ENCODE assay signal across 14 cellular contexts in genomic region chr10:28263136-28263857, GRCh38. TPM values are rescaled to one million over a fixed set of nuclear protein-coding genes. Genes with fewer than 3 reads are reported as not detected.
DNase-seq lines count a peak whose midpoint lies in the region; ATAC-seq lines count a peak whose summit lies in the region.
"Had no signal": no experiment of that assay in that cellular context is flagged by ENCODE, and none has a peak within 500 bp of the region (broad histone marks: within the 10 kb centered on the region; RNA-seq: fewer than 3 reads in every experiment).

No MANE protein-coding gene starts in this region.

- no peaks in the 10 kb centered on the region for H3K27me3 Mint-ChIP-seq in CD4-positive, alpha-beta memory T cell

- H3K4me1 Mint-ChIP-seq in CD4-positive, alpha-beta memory T cell = peaks cover 16 to 30% (median 18%) of the 10 kb centered on the region in 4 donors

- peaks cover 0 to 1% (median 0%) of the 10 kb centered on the region in 8 donors for H3K9me3 Mint-ChIP-seq in CD4-positive, alpha-beta memory T cell

- H3K27ac Mint-ChIP-seq in CD4-positive, alpha-beta memory T cell = peak overlapping the region in 1 of 7 donors; percentile 77

- POLR2A ChIA-PET in CD4-positive, alpha-beta memory T cell (lab: Charles Lee; ENCODE audit: partially characterized antibody) = interaction anchor here (0.7 kb wide), 1 partner anchor 12 kb away, joined by 3 read pairs; no protein-coding TSS in a partner anchor

- peaks cover 10% of the 10 kb centered on the region for H3K4me1 ChIP-seq in CD4-positive, alpha-beta memory T cell (ENCODE audit: insufficient read depth, low read length)
- H3K4me1 ChIP-seq: SJSA1 had no signal

- H3K27ac ChIP-seq in CD4-positive, alpha-beta memory T cell (ENCODE audit: low read depth, low read length) = no peak overlapping the region
- H3K27ac ChIP-seq: ovary, SJSA1 had no signal

- H3K4me3 ChIP-seq in CD4-positive, alpha-beta memory T cell (ENCODE audit: low read length in 2 of 2) = no peak overlapping the region
- H3K4me3 ChIP-seq: ovary, SJSA1 had no signal

- H3K36me3 ChIP-seq in CD4-positive, alpha-beta memory T cell (ENCODE audit: insufficient read depth, low read length) = no peaks in the 10 kb centered on the region
- H3K36me3 ChIP-seq: ovary, SJSA1 had no signal

- no peaks in the 10 kb centered on the region for H3K9me3 ChIP-seq in CD4-positive, alpha-beta memory T cell (ENCODE audit: control insufficient read depth in 1 of 2, low read length in 2 of 2)
- H3K9me3 ChIP-seq: ovary, SJSA1 had no signal

- DNase-seq in COLO668 (lab: John Stamatoyannopoulos, UW; ENCODE audit: unreplicated experiment) (peak; percentile 33), NCI-H2196 treated with DMSO at 0.1 percent for 48 hours (lab: John Stamatoyannopoulos, UW; ENCODE audit: unreplicated experiment) (peak; percentile 12), glomerular visceral epithelial cell (ENCODE audit: extremely low spot score) (peak; percentile 5), occipital lobe (lab: John Stamatoyannopoulos, UW) (peak; percentile 25), DMS79 treated with DMSO at 0.1 percent for 48 hours (lab: John Stamatoyannopoulos, UW) (no peak), retina (no peak)
- DNase-seq in CD4-positive, alpha-beta memory T cell = no peak
- DNase-seq: activated gamma-delta T cell treated with Interleukin-2 at 50 U/mL for 16 hours; head of caudate nucleus; NCI-H2081 treated with DMSO at 0.1 percent for 48 hours; ovary; stimulated activated CD4-positive, alpha-beta T cell treated with anti-CD3 and anti-CD28 coated beads, Interleukin-15, amount 100 ng/mL, for 24 hours had no signal

- H3K27me3 ChIP-seq in CD4-positive, alpha-beta memory T cell (ENCODE audit: insufficient read depth, low read length) = no peaks in the 10 kb centered on the region
- H3K27me3 ChIP-seq: ovary had no signal

- peaks cover 8 to 14% of the 10 kb centered on the region in 2 donors for H3K36me3 Mint-ChIP-seq in CD4-positive, alpha-beta memory T cell

- no peak overlapping the region for H3K4me3 Mint-ChIP-seq in CD4-positive, alpha-beta memory T cell

- intact Hi-C loops in CD4-positive, alpha-beta memory T cell (cut with micrococcal nuclease) = no loop called here

- CTCF ChIA-PET in CD4-positive, alpha-beta memory T cell (lab: Charles Lee; ENCODE audit: partially characterized antibody) = interaction anchor here (0.8 to 3.9 kb wide), 9 partner anchors 9 to 521 kb away, joined by 3 to 15 read pairs (median 4); no protein-coding TSS in a partner anchor

- no peak for ATAC-seq in GM18511 (IDR thresholded peaks at IDR 0.05; ENCODE audit: unreplicated experiment)

RNA-seq across cellular contexts. Expression of gene MPP7, which starts 39.6 kb away (rescaled TPM):
- total RNA-seq in occipital lobe = 1.4 TPM
- 10 to 100 TPM; 24.9 to 28.1 TPM for total RNA-seq in CD4-positive, alpha-beta memory T cell
- polyA plus RNA-seq in CD4-positive, alpha-beta memory T cell = 10 to 100 TPM; 17.7 to 27.6 TPM

Comparison
In these comparisons a context has a peak if more than half of its experiments do, and no peak if none do; other contexts are left out.
1. DNase-seq: peak in COLO668 (single experiment), NCI-H2196 treated with DMSO at 0.1 percent for 48 hours (single experiment), glomerular visceral epithelial cell (single experiment) and occipital lobe (single experiment); none in CD4-positive, alpha-beta memory T cell (0 of 5), DMS79 treated with DMSO at 0.1 percent for 48 hours (single experiment) and retina (single experiment).
2. RNA of gene MPP7, which starts 39.6 kb away (total RNA-seq): 24.9 to 28.1 TPM in CD4-positive, alpha-beta memory T cell; 1.4 TPM in occipital lobe (single experiment); every median in the first group is over 10 times any median in the second.